In genomic region chr14:91374897-91375747, GRCh38 we compare ENCODE assay signal across 8 cellular contexts. TPM values are rescaled to one million over a fixed set of nuclear protein-coding genes. Genes with fewer than 3 reads are reported as not detected.
DNase-seq lines count a peak whose midpoint lies in the region; ATAC-seq and TF ChIP-seq lines count a peak whose summit lies in the region.

No MANE protein-coding gene starts in this region.

- peaks cover 50% of the 10 kb centered on the region for H3K79me2 ChIP-seq in OCI-LY1 (ENCODE audit: insufficient read depth, low read length)

- peak overlapping the region; percentile 68; the same call in 1 of the 2 replicates for H3K9ac ChIP-seq in OCI-LY1 (ENCODE audit: low read length)

- H3K27ac ChIP-seq in A673 (ENCODE audit: low read depth, low read length, poor library complexity, severe bottlenecking) (peak overlapping the region; percentile 27), OCI-LY1 (ENCODE audit: low read depth, low read length, poor library complexity, severe bottlenecking) (peak overlapping the region; percentile 99), gastrocnemius medialis (no peak overlapping the region), vagina (no peak overlapping the region)

- DNase-seq in A673 (ENCODE audit: low spot score): no peak
- peak; percentile 69 for DNase-seq in Jurkat, Clone E6-1 (ENCODE audit: low read depth, low spot score)
- DNase-seq in effector CD4-positive, alpha-beta T cell: peak; percentile 35
- no peak for DNase-seq in HFFc6
- no peak for DNase-seq in gastrocnemius medialis
- no peak for DNase-seq in iPS-NIHi11 (ENCODE audit: low spot score)
- DNase-seq in vagina (ENCODE audit: extremely low spot score in 2 of 2): no peak

- H2AFZ ChIP-seq in OCI-LY1 (ENCODE audit: low read length): no peak overlapping the region

- in situ Hi-C loops in gastrocnemius medialis (cut with MboI; ENCODE audit: low sequenced_read_pairs in 4 of 4): no loop called here

- no peaks in the 10 kb centered on the region for H3K9me2 ChIP-seq in OCI-LY1 (ENCODE audit: low read depth, low read length)

- no peaks in the 10 kb centered on the region for H3K9me3 Mint-ChIP-seq in HFFc6

- H3K4me3 Mint-ChIP-seq in HFFc6: no peak overlapping the region

- TF ChIP-seq POLR2A in gastrocnemius medialis (IDR thresholded peaks at IDR 0.05) (no peak), vagina (IDR thresholded peaks at IDR 0.05) (no peak)

- H3K4me3 ChIP-seq in A673 (ENCODE audit: low read depth, low read length, poor library complexity, severe bottlenecking) (no peak overlapping the region), OCI-LY1 (ENCODE audit: low read depth, low read length, poor library complexity, severe bottlenecking) (peak overlapping the region; percentile 43), gastrocnemius medialis (no peak overlapping the region), vagina (no peak overlapping the region)
- H3K4me3 ChIP-seq in Jurkat, Clone E6-1 (ENCODE audit: low read length): peak overlapping the region; percentile 15

- peaks cover 62% of the 10 kb centered on the region for H3K27me3 Mint-ChIP-seq in HFFc6 (ENCODE audit: insufficient read depth)

- POLR2A ChIA-PET in A673 (lab: Charles Lee; ENCODE audit: low non-redundant PET): no interaction called here

- no peaks in the 10 kb centered on the region for H3K36me3 Mint-ChIP-seq in HFFc6 (ENCODE audit: low read depth)

- no peaks in the 10 kb centered on the region for H3K27me3 ChIP-seq in A673 (replicated peaks; ENCODE audit: insufficient read depth, low read depth, low read length, poor library complexity)
- no peaks in the 10 kb centered on the region for H3K27me3 ChIP-seq in OCI-LY1 (ENCODE audit: insufficient read depth, low read length)
- H3K27me3 ChIP-seq in gastrocnemius medialis: no peaks in the 10 kb centered on the region
- no peaks in the 10 kb centered on the region for H3K27me3 ChIP-seq in vagina

- no peaks in the 10 kb centered on the region; the same call in 1 of the 2 replicates for H3F3A ChIP-seq in OCI-LY1 (ENCODE audit: insufficient read depth, low read length)

- H3K4me2 ChIP-seq in OCI-LY1 (ENCODE audit: low read length): peak overlapping the region; percentile 75

- no peaks in the 10 kb centered on the region for H3K9me3 ChIP-seq in A673 (ENCODE audit: low read depth, low read length, poor library complexity, severe bottlenecking)
- H3K9me3 ChIP-seq in OCI-LY1 (ENCODE audit: low read length): no peaks in the 10 kb centered on the region
- H3K9me3 ChIP-seq in gastrocnemius medialis: no peaks in the 10 kb centered on the region
- H3K9me3 ChIP-seq in vagina: no peaks in the 10 kb centered on the region

- peaks cover 21% of the 10 kb centered on the region for H3K4me1 Mint-ChIP-seq in HFFc6 (ENCODE audit: low read depth)

- ATAC-seq in gastrocnemius medialis: no peak

- H3K36me3 ChIP-seq in A673 (ENCODE audit: insufficient read depth, low read length, poor library complexity, severe bottlenecking) (no peaks in the 10 kb centered on the region), OCI-LY1 (ENCODE audit: insufficient read depth, low read length) (peaks cover 24% of the 10 kb centered on the region; the same call in 1 of the 2 replicates), gastrocnemius medialis (no peaks in the 10 kb centered on the region), vagina (no peaks in the 10 kb centered on the region)

- intact Hi-C loops in A673 (cut with micrococcal nuclease; ENCODE audit: unreplicated experiment) (no loop called here), gastrocnemius medialis (cut with DNase I; ENCODE audit: low total_unique reads) (no loop called here), vagina (cut with DNase I) (no loop called here)

- H3K4me1 ChIP-seq in A673 (ENCODE audit: insufficient read depth, low read length, poor library complexity, severe bottlenecking) (peaks cover 77% of the 10 kb centered on the region), OCI-LY1 (ENCODE audit: insufficient read depth, low read length, severe bottlenecking) (peaks cover 100% of the 10 kb centered on the region), gastrocnemius medialis (peaks cover 0 to 7% of the 10 kb centered on the region in 2 donors), vagina (peaks cover 92% of the 10 kb centered on the region)

- no TSS peak for BruUV-seq in A673 (replicated peaks; lab: Mats Ljungman, UMichigan)

- TF ChIP-seq CTCF in A673 (conservative IDR thresholded peaks at IDR 0.05; ENCODE audit: low read depth, low read length): no peak
- no peak for TF ChIP-seq CTCF in OCI-LY1 (IDR thresholded peaks at IDR 0.05; ENCODE audit: low read length)
- TF ChIP-seq CTCF in HFFc6 (IDR thresholded peaks at IDR 0.05): no peak
- no peak for TF ChIP-seq CTCF in gastrocnemius medialis (IDR thresholded peaks at IDR 0.05 in 4 of 5, conservative IDR thresholded peaks at IDR 0.05 in 1 of 5)
- no peak for TF ChIP-seq CTCF in vagina (IDR thresholded peaks at IDR 0.05)

- CTCF ChIA-PET in A673 (lab: Charles Lee): interaction anchor here (0.6 kb wide), 1 partner anchor 25 kb away, joined by 4 read pairs; no protein-coding TSS in a partner anchor

- H3K27ac Mint-ChIP-seq in HFFc6: no peak overlapping the region

- H4K20me1 ChIP-seq in OCI-LY1 (ENCODE audit: insufficient read depth, low read length): no peaks in the 10 kb centered on the region

RNA-seq across cellular contexts. Expression of gene CCDC88C, which starts 42.5 kb away (rescaled TPM):
- total RNA-seq in A673 (2021) (36.8 and 49.1 TPM in 2 replicates), gastrocnemius medialis (1 to 10 TPM; 1.1 to 2.7 (median 2.1) TPM), vagina (42.2 TPM)
- polyA plus RNA-seq in Jurkat, Clone E6-1 (2012; ENCODE audit: insufficient read depth, insufficient read length): 52.9 TPM
- total RNA-seq in HFFc6 (2021; fragmentation: NEBNext Ultra II Directional; extraction: Animal tissue kit (Norgen Biotek cat#: 25700)): under 1 TPM in 3 of 6 experiments, not detected in 3; 0.09 to 0.61 (median 0.19) TPM

Comparison
In these comparisons a context has a peak if more than half of its experiments do, and no peak if none do; other contexts are left out.
1. DNase-seq: peak in Jurkat, Clone E6-1 (single experiment) and effector CD4-positive, alpha-beta T cell (single experiment); none in A673 (single experiment), HFFc6 (single experiment), gastrocnemius medialis (0 of 2), iPS-NIHi11 (single experiment) and vagina (0 of 2).
2. H3K27ac ChIP-seq: peak in A673 (single experiment) and OCI-LY1 (single experiment); none in gastrocnemius medialis (0 of 4) and vagina (single experiment).
3. H3K4me3 ChIP-seq: peak in Jurkat, Clone E6-1 (single experiment) and OCI-LY1 (single experiment); none in A673 (single experiment), gastrocnemius medialis (0 of 4) and vagina (0 of 2).
4. RNA of gene CCDC88C, which starts 42.5 kb away (total RNA-seq): 36.8 to 49.1 TPM in A673 and 42.2 TPM in vagina (single experiment); 1.1 to 2.7 TPM in gastrocnemius medialis and 0.09 to 0.61 TPM in HFFc6; every median in the first group is over 10 times any median in the second.